10 cellular contexts compared by ENCODE assay signal in the genomic region with DNA sequence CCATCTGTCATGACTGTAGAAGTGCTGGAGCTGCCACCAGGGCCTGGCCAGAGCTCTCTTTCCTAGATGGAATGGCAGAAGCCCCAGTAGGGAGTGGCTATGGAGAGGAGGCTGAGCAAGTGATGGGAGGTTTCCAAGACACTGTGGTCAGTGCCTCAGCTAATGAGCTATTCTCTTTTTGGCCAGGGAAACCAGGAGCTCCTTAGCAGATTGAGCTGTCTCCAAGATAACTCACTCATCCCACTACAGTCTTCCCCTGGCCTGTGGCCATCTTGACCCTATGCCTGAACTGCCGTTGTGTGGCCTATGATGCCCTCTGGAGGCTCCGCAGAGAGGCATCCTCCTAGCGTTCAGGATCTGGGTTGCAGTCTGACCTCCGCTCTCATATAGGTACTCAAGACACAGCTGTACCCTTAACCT.
DNase-seq lines count a peak whose midpoint lies in the region; ATAC-seq, FAIRE-seq and TF ChIP-seq lines count a peak whose summit lies in the region.
"Had no signal": no experiment of that assay in that cellular context is flagged by ENCODE, and none has a peak within 500 bp of the region (broad histone marks: within the 10 kb centered on the region; RNA-seq: fewer than 3 reads in every experiment).

No MANE protein-coding gene starts in this region.

- H3K4me3 ChIP-seq in esophagus muscularis mucosa (no peak overlapping the region), pancreas (no peak overlapping the region)

- no CpG with 5 or more reads among the region's 4 CpGs for WGBS in esophagus muscularis mucosa
- WGBS in pancreas, 2 donors = 85 to 88% methylated on average over 4 of the region's 4 CpGs

- TF ChIP-seq POLR2A in esophagus muscularis mucosa (IDR thresholded peaks at IDR 0.05; ENCODE audit: low read depth) = no peak

- H3K27ac ChIP-seq in esophagus muscularis mucosa (replicated peaks in 1 of 4) = no peak overlapping the region
- peak overlapping the region; percentile 18 to 85 (median 68) for H3K27ac ChIP-seq in pancreas

- TF ChIP-seq CTCF in esophagus muscularis mucosa (IDR thresholded peaks at IDR 0.05) = peak in 2 of 3 experiments; percentile 16 to 28
- no peak for TF ChIP-seq CTCF in pancreas (IDR thresholded peaks at IDR 0.05)

- TF ChIP-seq EP300 in esophagus muscularis mucosa (IDR thresholded peaks at IDR 0.05) = no peak

- peaks cover 19% of the 10 kb centered on the region for H3K36me3 Mint-ChIP-seq in activated naive CD8-positive, alpha-beta T cell treated with anti-CD3 and anti-CD28 coated beads for 36 hours

- H3K27ac Mint-ChIP-seq in activated naive CD8-positive, alpha-beta T cell treated with anti-CD3 and anti-CD28 coated beads for 36 hours = no peak overlapping the region

- no peaks in the 10 kb centered on the region for H3K27me3 Mint-ChIP-seq in activated naive CD8-positive, alpha-beta T cell treated with anti-CD3 and anti-CD28 coated beads for 36 hours

- peak; percentile 84 for DNase-seq in DMS53 treated with DMSO at 0.1 percent for 48 hours (lab: John Stamatoyannopoulos, UW; ENCODE audit: unreplicated experiment)
- peak; percentile 46 for DNase-seq in NCI-H446 treated with DMSO at 0.1 percent for 48 hours (lab: John Stamatoyannopoulos, UW)
- DNase-seq in esophagus muscularis mucosa (ENCODE audit: extremely low spot score) = no peak
- peak in 3 of 6 donors; percentile 25 to 37 (median 27) for DNase-seq in pancreas
- no peak for DNase-seq in activated naive CD4-positive, alpha-beta T cell treated with anti-CD3 and anti-CD28 coated beads, Interleukin-2, amount 50 U/mL, for 16 hours
- DNase-seq in activated naive CD8-positive, alpha-beta T cell treated with anti-CD3 and anti-CD28 coated beads for 36 hours = no peak
- no peak for DNase-seq in activated CD4-positive, alpha-beta T cell treated with anti-CD3 and anti-CD28 coated beads for 48 hours
- DNase-seq: kidney glomerular epithelial cell had no signal

- H3K9me3 Mint-ChIP-seq in activated naive CD8-positive, alpha-beta T cell treated with anti-CD3 and anti-CD28 coated beads for 36 hours = no peaks in the 10 kb centered on the region

- H3K4me3 Mint-ChIP-seq in activated naive CD8-positive, alpha-beta T cell treated with anti-CD3 and anti-CD28 coated beads for 36 hours = no peak overlapping the region

- H3K4me1 Mint-ChIP-seq in activated naive CD8-positive, alpha-beta T cell treated with anti-CD3 and anti-CD28 coated beads for 36 hours = peaks cover 2% of the 10 kb centered on the region

- H3K27me3 ChIP-seq in esophagus muscularis mucosa (no peaks in the 10 kb centered on the region), pancreas (no peaks in the 10 kb centered on the region)

- H3K36me3 ChIP-seq in esophagus muscularis mucosa (peaks cover 9 to 88% (median 54%) of the 10 kb centered on the region in 4 donors), pancreas (peaks cover 0 to 14% (median 0%) of the 10 kb centered on the region in 3 donors)

- no peaks in the 10 kb centered on the region for H3K9me3 ChIP-seq in esophagus muscularis mucosa
- H3K9me3 ChIP-seq in pancreas = no peaks in the 10 kb centered on the region

- H3K4me1 ChIP-seq in esophagus muscularis mucosa (peaks cover 13 to 18% (median 16%) of the 10 kb centered on the region in 4 donors), pancreas (peaks cover 6 to 14% (median 7%) of the 10 kb centered on the region in 3 donors)

- ATAC-seq in pancreas (peak in 3 of 4 donors; percentile 7 to 39 (median 14)), HG02840 (IDR thresholded peaks at IDR 0.05; ENCODE audit: low FRiP score, unreplicated experiment) (no peak)

- no peak for FAIRE-seq in pancreas (lab: Jason Lieb, UNC)
- FAIRE-seq: TTC549 had no signal

- intact Hi-C loops in esophagus muscularis mucosa (cut with DNase I) (no loop called here), pancreas (cut with DNase I) (no loop called here)

Comparison
In these comparisons a context has a peak if more than half of its experiments do, and no peak if none do; other contexts are left out.
1. DNase-seq: peak in DMS53 treated with DMSO at 0.1 percent for 48 hours (single experiment) and NCI-H446 treated with DMSO at 0.1 percent for 48 hours (single experiment); none in esophagus muscularis mucosa (single experiment), activated naive CD4-positive, alpha-beta T cell treated with anti-CD3 and anti-CD28 coated beads, Interleukin-2, amount 50 U/mL, for 16 hours (single experiment), activated naive CD8-positive, alpha-beta T cell treated with anti-CD3 and anti-CD28 coated beads for 36 hours (single experiment) and activated CD4-positive, alpha-beta T cell treated with anti-CD3 and anti-CD28 coated beads for 48 hours (single experiment).
2. H3K27ac ChIP-seq: peak in pancreas (4 of 4); none in esophagus muscularis mucosa (0 of 4).
3. CTCF ChIP-seq: peak in esophagus muscularis mucosa (2 of 3); none in pancreas (0 of 4).